Comparison of ENCODE assay signal across 11 cellular contexts in genomic region chr19:38551450-38551813, GRCh38.
DNase-seq lines count a peak whose midpoint lies in the region; ATAC-seq lines count a peak whose summit lies in the region.
"Had no signal": no experiment of that assay in that cellular context is flagged by ENCODE, and none has a peak within 500 bp of the region (broad histone marks: within the 10 kb centered on the region; RNA-seq: fewer than 3 reads in every experiment).

No MANE protein-coding gene starts in this region.

- H3K4me1 Mint-ChIP-seq in activated T-cell treated with anti-CD3 and anti-CD28 coated beads, Interleukin-2, amount 50 U/mL, for 72 hours (ENCODE audit: low read depth) = peaks cover 34% of the 10 kb centered on the region

- DNase-seq in activated T-cell treated with anti-CD3 and anti-CD28 coated beads for 24 hours (ENCODE audit: low read depth) (peak; percentile 33), activated T-cell treated with anti-CD3 and anti-CD28 coated beads for 4 hours (no peak), COLO668 (lab: John Stamatoyannopoulos, UW; ENCODE audit: unreplicated experiment) (no peak), left ventricle myocardium superior (no peak), NCI-H524 treated with DMSO at 0.1 percent for 48 hours (lab: John Stamatoyannopoulos, UW) (no peak)
- peak; percentile 71 to 76 for DNase-seq in activated T-cell treated with anti-CD3 and anti-CD28 coated beads, Interleukin-2, amount 50 U/mL, for 72 hours
- DNase-seq in stimulated activated CD8-positive, alpha-beta memory T cell treated with anti-CD3 and anti-CD28 coated beads, Interleukin-4, amount 100 ng/mL, for 48 hours = peak; percentile 75
- DNase-seq: NCI-H226, upper lobe of left lung had no signal

- H3K27me3 Mint-ChIP-seq in activated T-cell treated with anti-CD3 and anti-CD28 coated beads, Interleukin-2, amount 50 U/mL, for 72 hours (ENCODE audit: low read depth) = peaks cover 12% of the 10 kb centered on the region

- no peaks in the 10 kb centered on the region for H3K9me3 Mint-ChIP-seq in activated T-cell treated with anti-CD3 and anti-CD28 coated beads, Interleukin-2, amount 50 U/mL, for 72 hours

- peak overlapping the region; percentile 68 for H3K27ac Mint-ChIP-seq in activated T-cell treated with anti-CD3 and anti-CD28 coated beads, Interleukin-2, amount 50 U/mL, for 72 hours

- H3K4me3 Mint-ChIP-seq in activated T-cell treated with anti-CD3 and anti-CD28 coated beads, Interleukin-2, amount 50 U/mL, for 72 hours = peak overlapping the region; percentile 8 to 55

- intact Hi-C loops in left ventricle myocardium superior (cut with micrococcal nuclease) = no loop called here

- ATAC-seq in HG02938 (IDR thresholded peaks at IDR 0.05; ENCODE audit: unreplicated experiment) (peak; percentile 54), left ventricle myocardium superior (no peak)
- peak; percentile 91 to 97 for ATAC-seq in activated T-cell treated with anti-CD3 and anti-CD28 coated beads, Interleukin-2, amount 50 U/mL, for 72 hours (replicated peaks in 1 of 2)
- ATAC-seq: left lobe of liver had no signal

- H3K36me3 Mint-ChIP-seq in activated T-cell treated with anti-CD3 and anti-CD28 coated beads, Interleukin-2, amount 50 U/mL, for 72 hours (ENCODE audit: insufficient read depth in 2 of 2) = no peaks in the 10 kb centered on the region

Comparison
In these comparisons a context has a peak if more than half of its experiments do, and no peak if none do; other contexts are left out.
1. DNase-seq: peak in activated T-cell treated with anti-CD3 and anti-CD28 coated beads for 24 hours (single experiment), activated T-cell treated with anti-CD3 and anti-CD28 coated beads, Interleukin-2, amount 50 U/mL, for 72 hours (2 of 2) and stimulated activated CD8-positive, alpha-beta memory T cell treated with anti-CD3 and anti-CD28 coated beads, Interleukin-4, amount 100 ng/mL, for 48 hours (single experiment); none in activated T-cell treated with anti-CD3 and anti-CD28 coated beads for 4 hours (single experiment), COLO668 (single experiment), left ventricle myocardium superior (single experiment) and NCI-H524 treated with DMSO at 0.1 percent for 48 hours (single experiment).